Comparison of ENCODE assay signal across 9 cellular contexts in the genomic region with DNA sequence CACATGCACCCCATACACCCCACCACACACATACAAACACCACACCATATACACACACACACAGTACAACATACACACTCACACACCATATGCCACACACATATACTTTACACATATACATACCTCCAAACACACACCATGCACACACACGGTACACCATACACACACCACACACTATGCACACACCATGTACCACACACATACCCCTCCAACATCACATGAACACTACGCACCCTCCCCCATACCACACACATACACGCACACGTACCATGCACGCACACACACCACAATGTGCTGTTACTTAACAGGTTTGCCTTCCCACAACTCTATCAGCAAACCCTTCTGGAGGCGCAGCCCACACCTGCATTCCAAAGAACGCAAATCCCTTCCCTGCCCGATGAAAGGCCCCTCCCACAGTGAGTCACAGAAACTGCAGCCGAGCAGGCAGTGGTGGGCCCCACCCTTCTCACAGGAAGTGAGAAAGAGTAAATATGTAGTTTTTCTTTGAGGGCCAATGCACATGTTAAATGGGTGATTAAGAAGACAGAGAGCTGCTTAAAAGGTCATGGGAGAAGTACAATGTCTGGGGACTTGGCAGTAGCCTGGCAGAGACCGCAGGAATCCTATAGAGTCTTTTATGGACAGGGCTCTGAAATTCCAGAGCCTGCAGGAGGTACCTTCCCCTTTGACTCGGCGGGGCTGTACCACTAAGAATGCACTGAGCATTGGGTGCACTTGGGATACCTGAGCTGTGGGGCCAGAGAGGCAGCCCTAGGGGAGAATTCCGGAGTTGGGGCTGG. TPM values are rescaled to one million over a fixed set of nuclear protein-coding genes. Genes with fewer than 3 reads are reported as not detected.
DNase-seq lines count a peak whose midpoint lies in the region; ATAC-seq, FAIRE-seq and TF ChIP-seq lines count a peak whose summit lies in the region.
"Had no signal": no experiment of that assay in that cellular context is flagged by ENCODE, and none has a peak within 500 bp of the region (broad histone marks: within the 10 kb centered on the region; RNA-seq: fewer than 3 reads in every experiment).

No MANE protein-coding gene starts in this region.

- H3K36me3 ChIP-seq in GM23338 (ENCODE audit: insufficient read depth) = no peaks in the 10 kb centered on the region
- H3K36me3 ChIP-seq in KMS-11 (ENCODE audit: insufficient read depth) = no peaks in the 10 kb centered on the region
- H3K36me3 ChIP-seq in WERI-Rb-1 = no peaks in the 10 kb centered on the region
- H3K36me3 ChIP-seq in liver (ENCODE audit: control insufficient read depth in 4 of 4, insufficient read depth in 3 of 4, low read depth in 1 of 4, low read length in 3 of 4) = no peaks in the 10 kb centered on the region

- H3K4me3 Mint-ChIP-seq in GM23338 = no peak overlapping the region

- H4K20me1 ChIP-seq in GM23338 (replicated peaks; ENCODE audit: insufficient read depth) (no peaks in the 10 kb centered on the region), KMS-11 (ENCODE audit: insufficient read depth) (no peaks in the 10 kb centered on the region)

- H3K27ac ChIP-seq in GM23338 (ENCODE audit: low read depth) (peak overlapping the region; percentile 100), KMS-11 (peak overlapping the region; percentile 50), WERI-Rb-1 (no peak overlapping the region), caudate nucleus (ENCODE audit: low read depth, low read length) (no peak overlapping the region), liver (ENCODE audit: low read depth in 1 of 2, low read length in 2 of 2) (peak overlapping the region in 1 of 2 donors; percentile 6)

- 71% methylated on average over 13 of the region's 13 CpGs for WGBS in liver

- no peaks in the 10 kb centered on the region for H3K36me3 Mint-ChIP-seq in GM23338 (ENCODE audit: low read depth)

- no peaks in the 10 kb centered on the region; the same call in 2 of the 3 replicates for H3K9me3 Mint-ChIP-seq in GM23338

- H3K4me3 ChIP-seq in GM23338 (peak overlapping the region; percentile 23; the same call in 1 of the 2 replicates), KMS-11 (IDR thresholded peaks at IDR 0.05; ENCODE audit: insufficient read depth, low read depth, low read length) (no peak overlapping the region), WERI-Rb-1 (ENCODE audit: low read depth, low read length) (no peak overlapping the region), liver (ENCODE audit: low read depth in 1 of 3, low read length in 3 of 3) (no peak overlapping the region)

- peaks cover 23% of the 10 kb centered on the region for H3K4me1 Mint-ChIP-seq in GM23338

- no peaks in the 10 kb centered on the region for H3K79me2 ChIP-seq in GM23338 (replicated peaks; ENCODE audit: insufficient read depth)
- no peaks in the 10 kb centered on the region for H3K79me2 ChIP-seq in KMS-11 (ENCODE audit: insufficient read depth, low read depth)

- peak; percentile 92 for ATAC-seq in GM23338

- H3K4me1 ChIP-seq in GM23338 (ENCODE audit: insufficient read depth) (peaks cover 40% of the 10 kb centered on the region), KMS-11 (ENCODE audit: low read depth, poor library complexity, severe bottlenecking) (peaks cover 27% of the 10 kb centered on the region), liver (ENCODE audit: control insufficient read depth in 4 of 4, insufficient read depth in 4 of 4, low read length in 3 of 4) (no peaks in the 10 kb centered on the region)

- FAIRE-seq in G401.6 (lab: Jason Lieb, UNC) = peak; percentile 98
- FAIRE-seq: islet of Langerhans had no signal

- no peak overlapping the region for H2AFZ ChIP-seq in GM23338
- peak overlapping the region; percentile 63 for H2AFZ ChIP-seq in KMS-11 (ENCODE audit: low read depth)

- peak overlapping the region; percentile 64; the same call in 1 of the 2 replicates for H3K4me2 ChIP-seq in GM23338
- peak overlapping the region; percentile 57 for H3K4me2 ChIP-seq in KMS-11

- DNase-seq in GM23338 (ENCODE audit: low spot score) (peak; percentile 99), WERI-Rb-1 (peak; percentile 27), caudate nucleus (lab: John Stamatoyannopoulos, UW) (peak in 39 of 61 donors; percentile 3 to 88 (median 35)), NCI-H446 (lab: John Stamatoyannopoulos, UW) (no peak)
- DNase-seq in stimulated activated CD8-positive, alpha-beta memory T cell treated with anti-CD3 and anti-CD28 coated beads, Interleukin-2, amount 100 ng/mL, for 1 hour (ENCODE audit: low read depth in 2 of 2) = peak; percentile 65 to 72

- H3K9ac ChIP-seq in KMS-11 (peak overlapping the region; percentile 32; the same call in 1 of the 2 replicates), liver (ENCODE audit: low read depth in 1 of 2, low read length in 2 of 2) (no peak overlapping the region)

- TF ChIP-seq RAD21 in liver (IDR thresholded peaks at IDR 0.05) = no peak

- peaks cover 14% of the 10 kb centered on the region for H3F3A ChIP-seq in GM23338 (replicated peaks; ENCODE audit: low read depth)

- no peak overlapping the region for H3K27ac Mint-ChIP-seq in GM23338

- peaks cover 12% of the 10 kb centered on the region for H3K27me3 Mint-ChIP-seq in GM23338 (ENCODE audit: insufficient read depth, low read depth, poor library complexity)

- TF ChIP-seq CTCF in GM23338 (conservative IDR thresholded peaks at IDR 0.05; ENCODE audit: low read depth in 2 of 2) = peak in 1 of 2 experiments; percentile 0; a peak in 1 of 4 replicates
- no peak for TF ChIP-seq CTCF in KMS-11 (conservative IDR thresholded peaks at IDR 0.05; ENCODE audit: low read depth, low read length)
- TF ChIP-seq CTCF in WERI-Rb-1 (IDR thresholded peaks at IDR 0.05; ENCODE audit: low read depth, low read length) = no peak
- TF ChIP-seq CTCF in liver (IDR thresholded peaks at IDR 0.05; ENCODE audit: low read depth, low read length, missing input control) = no peak

- H3K9me3 ChIP-seq in WERI-Rb-1 (ENCODE audit: severe bottlenecking) (no peaks in the 10 kb centered on the region), liver (ENCODE audit: control insufficient read depth in 4 of 4, low read length in 3 of 4) (no peaks in the 10 kb centered on the region)

- H3K27me3 ChIP-seq in GM23338 (ENCODE audit: insufficient read depth) = no peaks in the 10 kb centered on the region
- H3K27me3 ChIP-seq in KMS-11 (ENCODE audit: insufficient read depth, low read depth) = no peaks in the 10 kb centered on the region
- no peaks in the 10 kb centered on the region for H3K27me3 ChIP-seq in WERI-Rb-1 (ENCODE audit: insufficient read depth, low read depth, severe bottlenecking)
- peaks cover 0 to 2% (median 0%) of the 10 kb centered on the region in 4 donors for H3K27me3 ChIP-seq in liver (ENCODE audit: control insufficient read depth in 4 of 4, insufficient read depth in 4 of 4, low read length in 3 of 4)

- H3K9me2 ChIP-seq in GM23338 (ENCODE audit: insufficient read depth) = no peaks in the 10 kb centered on the region

TF ChIP-seq in GM23338, 12 proteins besides CTCF, POLR2A, EP300 and RAD21 (continues in another document):
- TF ChIP-seq ZNF331 (CRISPR knock-in tag; IDR thresholded peaks at IDR 0.05; ENCODE audit: low read depth) (no peak), NANOG (IDR thresholded peaks at IDR 0.05; ENCODE audit: borderline replicate concordance) (peak; percentile 99)

TF ChIP-seq in liver, 16 proteins besides CTCF, POLR2A, EP300 and RAD21 (continues in another document):
- TF ChIP-seq FOXA2 (IDR thresholded peaks at IDR 0.05) = no peak
- TF ChIP-seq, protein P1, sequence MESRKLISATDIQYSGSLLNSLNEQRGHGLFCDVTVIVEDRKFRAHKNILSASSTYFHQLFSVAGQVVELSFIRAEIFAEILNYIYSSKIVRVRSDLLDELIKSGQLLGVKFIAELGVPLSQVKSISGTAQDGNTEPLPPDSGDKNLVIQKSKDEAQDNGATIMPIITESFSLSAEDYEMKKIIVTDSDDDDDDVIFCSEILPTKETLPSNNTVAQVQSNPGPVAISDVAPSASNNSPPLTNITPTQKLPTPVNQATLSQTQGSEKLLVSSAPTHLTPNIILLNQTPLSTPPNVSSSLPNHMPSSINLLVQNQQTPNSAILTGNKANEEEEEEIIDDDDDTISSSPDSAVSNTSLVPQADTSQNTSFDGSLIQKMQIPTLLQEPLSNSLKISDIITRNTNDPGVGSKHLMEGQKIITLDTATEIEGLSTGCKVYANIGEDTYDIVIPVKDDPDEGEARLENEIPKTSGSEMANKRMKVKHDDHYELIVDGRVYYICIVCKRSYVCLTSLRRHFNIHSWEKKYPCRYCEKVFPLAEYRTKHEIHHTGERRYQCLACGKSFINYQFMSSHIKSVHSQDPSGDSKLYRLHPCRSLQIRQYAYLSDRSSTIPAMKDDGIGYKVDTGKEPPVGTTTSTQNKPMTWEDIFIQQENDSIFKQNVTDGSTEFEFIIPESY (IDR thresholded peaks at IDR 0.05) = no peak
- TF ChIP-seq, protein P2, sequence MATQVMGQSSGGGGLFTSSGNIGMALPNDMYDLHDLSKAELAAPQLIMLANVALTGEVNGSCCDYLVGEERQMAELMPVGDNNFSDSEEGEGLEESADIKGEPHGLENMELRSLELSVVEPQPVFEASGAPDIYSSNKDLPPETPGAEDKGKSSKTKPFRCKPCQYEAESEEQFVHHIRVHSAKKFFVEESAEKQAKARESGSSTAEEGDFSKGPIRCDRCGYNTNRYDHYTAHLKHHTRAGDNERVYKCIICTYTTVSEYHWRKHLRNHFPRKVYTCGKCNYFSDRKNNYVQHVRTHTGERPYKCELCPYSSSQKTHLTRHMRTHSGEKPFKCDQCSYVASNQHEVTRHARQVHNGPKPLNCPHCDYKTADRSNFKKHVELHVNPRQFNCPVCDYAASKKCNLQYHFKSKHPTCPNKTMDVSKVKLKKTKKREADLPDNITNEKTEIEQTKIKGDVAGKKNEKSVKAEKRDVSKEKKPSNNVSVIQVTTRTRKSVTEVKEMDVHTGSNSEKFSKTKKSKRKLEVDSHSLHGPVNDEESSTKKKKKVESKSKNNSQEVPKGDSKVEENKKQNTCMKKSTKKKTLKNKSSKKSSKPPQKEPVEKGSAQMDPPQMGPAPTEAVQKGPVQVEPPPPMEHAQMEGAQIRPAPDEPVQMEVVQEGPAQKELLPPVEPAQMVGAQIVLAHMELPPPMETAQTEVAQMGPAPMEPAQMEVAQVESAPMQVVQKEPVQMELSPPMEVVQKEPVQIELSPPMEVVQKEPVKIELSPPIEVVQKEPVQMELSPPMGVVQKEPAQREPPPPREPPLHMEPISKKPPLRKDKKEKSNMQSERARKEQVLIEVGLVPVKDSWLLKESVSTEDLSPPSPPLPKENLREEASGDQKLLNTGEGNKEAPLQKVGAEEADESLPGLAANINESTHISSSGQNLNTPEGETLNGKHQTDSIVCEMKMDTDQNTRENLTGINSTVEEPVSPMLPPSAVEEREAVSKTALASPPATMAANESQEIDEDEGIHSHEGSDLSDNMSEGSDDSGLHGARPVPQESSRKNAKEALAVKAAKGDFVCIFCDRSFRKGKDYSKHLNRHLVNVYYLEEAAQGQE (IDR thresholded peaks at IDR 0.05) = no peak
- TF ChIP-seq JUND (IDR thresholded peaks at IDR 0.05) = peak; percentile 33 to 39
- no peak for TF ChIP-seq RXRA (IDR thresholded peaks at IDR 0.05)
- TF ChIP-seq HNF4A (conservative IDR thresholded peaks at IDR 0.05) = no peak
- no peak for TF ChIP-seq EGR1 (IDR thresholded peaks at IDR 0.05; ENCODE audit: low read depth in 2 of 2)

RNA-seq across cellular contexts. Expression of a gene that starts 34.1 kb away (rescaled TPM):
- total RNA-seq in GM23338 (2014; rRNA removed; shearing (Covaris generic)) = 208 and 209 TPM in 2 replicates
- 188 and 199 TPM in 2 replicates for polyA plus RNA-seq in GM23338 (2016; fragmentation: Nextera tagmentation; extraction: Ambion mirVana)
- 10 to 100 TPM; 22.4 to 28.5 TPM for total RNA-seq in liver
- polyA plus RNA-seq in liver = 10 to 100 TPM; 22.0 to 35.4 TPM

Comparison
In these comparisons a context has a peak if more than half of its experiments do, and no peak if none do; other contexts are left out.
1. DNase-seq: peak in GM23338 (single experiment), WERI-Rb-1 (single experiment), caudate nucleus (39 of 61) and stimulated activated CD8-positive, alpha-beta memory T cell treated with anti-CD3 and anti-CD28 coated beads, Interleukin-2, amount 100 ng/mL, for 1 hour (2 of 2); none in NCI-H446 (0 of 2).
2. H3K27ac ChIP-seq: peak in GM23338 (single experiment) and KMS-11 (single experiment); none in WERI-Rb-1 (single experiment) and caudate nucleus (single experiment).